In the genomic region with DNA sequence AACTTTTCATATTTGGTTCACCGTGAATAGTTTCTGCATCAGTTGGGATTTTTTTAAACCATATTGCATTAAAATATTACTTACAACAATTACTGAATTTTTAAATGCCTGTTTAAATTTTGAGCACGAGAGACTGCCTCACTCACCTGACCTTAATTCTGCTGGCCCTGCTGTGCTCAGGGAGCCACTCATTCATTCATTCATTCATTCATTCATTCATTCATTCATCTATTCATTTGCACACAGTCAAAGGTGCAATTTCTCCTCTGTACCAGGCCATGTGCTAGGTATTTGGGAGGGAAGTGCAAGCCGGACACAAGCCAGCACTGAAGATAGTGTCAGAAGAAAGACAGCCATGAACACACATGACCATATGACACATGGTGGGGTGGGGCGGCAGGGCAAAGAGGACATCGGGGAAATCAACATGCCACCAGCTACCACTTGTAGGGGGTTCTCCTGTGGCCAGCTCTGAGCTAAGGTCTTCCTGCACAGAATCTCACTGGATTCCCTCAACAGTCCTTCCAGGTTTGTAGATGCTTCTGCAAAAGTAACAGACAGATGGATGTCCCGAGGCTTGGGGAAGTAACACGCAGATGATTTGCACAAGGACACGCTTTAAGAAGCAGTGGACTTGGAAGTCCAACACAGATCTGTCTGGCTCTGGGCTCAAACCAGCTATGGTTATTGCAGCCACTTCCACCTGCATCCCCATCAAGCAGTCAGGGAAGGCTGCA, we compare ENCODE assay signal across 13 cellular contexts. TPM values are rescaled to one million over a fixed set of nuclear protein-coding genes. Genes with fewer than 3 reads are reported as not detected.
DNase-seq lines count a peak whose midpoint lies in the region; FAIRE-seq and TF ChIP-seq lines count a peak whose summit lies in the region.
"Had no signal": no experiment of that assay in that cellular context is flagged by ENCODE, and none has a peak within 500 bp of the region (broad histone marks: within the 10 kb centered on the region; RNA-seq: fewer than 3 reads in every experiment).

No MANE protein-coding gene starts in this region.

- H3K79me1 ChIP-seq in trophoblast cell (ENCODE audit: low read length), result peaks cover 20% of the 10 kb centered on the region

- H4K91ac ChIP-seq in trophoblast cell (ENCODE audit: low read depth, low read length), result peak overlapping the region; percentile 69

- H3K23ac ChIP-seq in trophoblast cell (ENCODE audit: low read length), result no peak overlapping the region

- H3K9me2 ChIP-seq in MM.1S (replicated peaks; ENCODE audit: insufficient read depth, low read length), result no peaks in the 10 kb centered on the region

- no peak for TF ChIP-seq POLR2A in GM12891 (IDR thresholded peaks at IDR 0.05; ENCODE audit: low read depth, low read length)
- no peak for TF ChIP-seq POLR2A in esophagus squamous epithelium (IDR thresholded peaks at IDR 0.05)

- peak overlapping the region; percentile 7 for H3K18ac ChIP-seq in trophoblast cell (ENCODE audit: low read length)

- 68 to 72% methylated on average over 7 to 8 of the region's 8 CpGs for WGBS in esophagus squamous epithelium, 2 donors
- WGBS in trophoblast cell (ENCODE audit: extremely low coverage, insufficient coverage, insufficient read length), result no CpG with 5 or more reads among the region's 8 CpGs

- H3K4me2 ChIP-seq in MM.1S (ENCODE audit: low read depth, low read length) (peak overlapping the region; percentile 77), trophoblast cell (ENCODE audit: low read length) (no peak overlapping the region)

- H2BK12ac ChIP-seq in trophoblast cell (ENCODE audit: low read length), result peak overlapping the region; percentile 46

- H3K27me3 ChIP-seq in MM.1S (replicated peaks; ENCODE audit: insufficient read depth, low read length), result no peaks in the 10 kb centered on the region
- peaks cover 0 to 16% (median 0%) of the 10 kb centered on the region in 4 donors for H3K27me3 ChIP-seq in esophagus squamous epithelium
- no peaks in the 10 kb centered on the region for H3K27me3 ChIP-seq in trophoblast cell (ENCODE audit: insufficient read depth, low read length)
- H3K27me3 ChIP-seq: testis had no signal

- peak overlapping the region; percentile 77 for H2AFZ ChIP-seq in MM.1S (ENCODE audit: low read length)
- no peak overlapping the region for H2AFZ ChIP-seq in trophoblast cell (ENCODE audit: insufficient read depth, low read length, poor library complexity)

- peak overlapping the region; percentile 57 for H2AK5ac ChIP-seq in trophoblast cell (ENCODE audit: low read length)

- H3K9me3 ChIP-seq in MM.1S (replicated peaks; ENCODE audit: insufficient read depth, low read length) (no peaks in the 10 kb centered on the region), esophagus squamous epithelium (no peaks in the 10 kb centered on the region), trophoblast cell (ENCODE audit: insufficient read depth, low read depth, low read length) (no peaks in the 10 kb centered on the region)
- H3K9me3 ChIP-seq: psoas muscle, testis had no signal

- H3K4me1 ChIP-seq in MM.1S (ENCODE audit: low read length), result peaks cover 22% of the 10 kb centered on the region
- peaks cover 0 to 4% (median 0%) of the 10 kb centered on the region in 3 donors for H3K4me1 ChIP-seq in esophagus squamous epithelium
- peaks cover 15 to 16% of the 10 kb centered on the region in 2 experiments for H3K4me1 ChIP-seq in trophoblast cell (ENCODE audit: control insufficient read depth in 1 of 2, insufficient read depth in 2 of 2, low read length in 2 of 2)
- H3K4me1 ChIP-seq: psoas muscle, testis had no signal

- no peak for DNase-seq in GM12891 (ENCODE audit: insufficient read length, low spot score)
- no peak for DNase-seq in MM.1S
- DNase-seq in esophagus squamous epithelium (lab: John Stamatoyannopoulos, UW), result no peak
- no peak for DNase-seq in trophoblast cell
- no peak for DNase-seq in NCI-H748 (lab: John Stamatoyannopoulos, UW; ENCODE audit: unreplicated experiment)
- no peak for DNase-seq in effector CD4-positive, alpha-beta T cell
- DNase-seq in H4 (ENCODE audit: low spot score), result no peak
- DNase-seq: activated T-cell treated with anti-CD3 and anti-CD28 coated beads, Interleukin-2, amount 50 U/mL, for 24 hours; glutamatergic neuron; NCI-H1092; testis; WERI-Rb-1 had no signal

- no peak overlapping the region for H4K12ac ChIP-seq in trophoblast cell (ENCODE audit: low read depth, low read length)

- H3K27ac ChIP-seq in MM.1S (ENCODE audit: low read length), result peak overlapping the region; percentile 92
- peak overlapping the region in 3 of 4 donors; percentile 55 to 86 (median 73) for H3K27ac ChIP-seq in esophagus squamous epithelium
- no peak overlapping the region for H3K27ac ChIP-seq in trophoblast cell (ENCODE audit: low read depth, low read length)
- H3K27ac ChIP-seq: psoas muscle, testis, WERI-Rb-1 had no signal

- H4K8ac ChIP-seq in trophoblast cell (ENCODE audit: low read depth, low read length), result no peak overlapping the region

- H2BK120ac ChIP-seq in trophoblast cell (ENCODE audit: insufficient read depth, low read length, poor library complexity), result peak overlapping the region; percentile 29

- H3K4me3 ChIP-seq in MM.1S (ENCODE audit: low read length), result peak overlapping the region; percentile 82
- H3K4me3 ChIP-seq in esophagus squamous epithelium, result peak overlapping the region in 1 of 4 donors; percentile 58
- H3K4me3 ChIP-seq in trophoblast cell (ENCODE audit: low read depth, low read length), result no peak overlapping the region
- H3K4me3 ChIP-seq: testis had no signal

- TF ChIP-seq CTCF in MM.1S (IDR thresholded peaks at IDR 0.05; ENCODE audit: low read length) (no peak), esophagus squamous epithelium (IDR thresholded peaks at IDR 0.05) (no peak)

- H3K4ac ChIP-seq in trophoblast cell (ENCODE audit: low read depth, low read length), result no peak overlapping the region

- H3K36me3 ChIP-seq in MM.1S (replicated peaks; ENCODE audit: insufficient read depth, low read length) (no peaks in the 10 kb centered on the region), esophagus squamous epithelium (no peaks in the 10 kb centered on the region), trophoblast cell (ENCODE audit: control insufficient read depth in 1 of 2, insufficient read depth in 2 of 2, low read length in 2 of 2) (no peaks in the 10 kb centered on the region)
- H3K36me3 ChIP-seq: WERI-Rb-1 had no signal

- H3F3A ChIP-seq in MM.1S (ENCODE audit: insufficient read depth, low read length), result peaks cover 35% of the 10 kb centered on the region

- peak; percentile 38 for FAIRE-seq in GM12891 (lab: Jason Lieb, UNC)

- peak overlapping the region; percentile 43 for H3K14ac ChIP-seq in trophoblast cell (ENCODE audit: low read length)

- H3K9ac ChIP-seq in MM.1S (ENCODE audit: low read length) (peak overlapping the region; percentile 86; the same call in 1 of the 2 replicates), trophoblast cell (ENCODE audit: low read length) (no peak overlapping the region)

- intact Hi-C loops in esophagus squamous epithelium (cut with DNase I), result no loop called here

- H3K79me2 ChIP-seq in MM.1S (ENCODE audit: low read length), result peaks cover 50% of the 10 kb centered on the region
- H3K79me2 ChIP-seq in trophoblast cell (ENCODE audit: control insufficient read depth, insufficient read depth, low read length, poor library complexity), result no peaks in the 10 kb centered on the region

- H4K20me1 ChIP-seq in MM.1S (ENCODE audit: insufficient read depth, low read length), result no peaks in the 10 kb centered on the region

- H2BK5ac ChIP-seq in trophoblast cell (ENCODE audit: low read depth, low read length, poor library complexity), result peak overlapping the region; percentile 23

TF ChIP-seq in GM12891, 5 proteins besides CTCF, POLR2A, EP300 and RAD21:
- no peak for TF ChIP-seq TAF1 (IDR thresholded peaks at IDR 0.05; ENCODE audit: low read depth, low read length)
- TF ChIP-seq POLR2AphosphoS5 (IDR thresholded peaks at IDR 0.05; ENCODE audit: low read depth, low read length), result no peak
- no peak for TF ChIP-seq POU2F2 (IDR thresholded peaks at IDR 0.05; ENCODE audit: low read depth, low read length)
- TF ChIP-seq SPI1 (IDR thresholded peaks at IDR 0.05; ENCODE audit: low read depth, low read length), result no peak
- no peak for TF ChIP-seq PAX5 (IDR thresholded peaks at IDR 0.05; ENCODE audit: insufficient read depth, low read length, severe bottlenecking)
TF ChIP-seq in GM12891: peak in this region for 0.

RNA-seq across cellular contexts. Expression of gene CSF2RB, which starts 0.6 kb away (rescaled TPM):
- 5.5 TPM for polyA plus RNA-seq in GM12891 (2012; ENCODE audit: low read depth, missing spikeins)
- total RNA-seq in esophagus squamous epithelium, result 1 to 10 TPM; 1.5 to 6.1 (median 2.9) TPM
- 4.3 and 4.7 TPM in 2 replicates for polyA plus RNA-seq in trophoblast cell (2013)
- total RNA-seq in H4 (2014; rRNA removed; shearing (Covaris generic)), result not detected in 2 replicates

RNA-seq across cellular contexts. Expression of gene NCF4, which starts 52.1 kb away (rescaled TPM):
- polyA plus RNA-seq in GM12891 (2012; ENCODE audit: low read depth, missing spikeins), result 13.9 TPM
- total RNA-seq in esophagus squamous epithelium, result 10 to 100 TPM in 2 of 4 donors, 1 to 10 TPM in 2; 2.1 to 15.1 (median 8.4) TPM
- 2.3 and 2.9 TPM in 2 replicates for polyA plus RNA-seq in trophoblast cell (2013)
- not detected in 2 replicates for total RNA-seq in H4 (2014; rRNA removed; shearing (Covaris generic))
